14 cellular contexts compared by ENCODE assay signal in the genomic region with DNA sequence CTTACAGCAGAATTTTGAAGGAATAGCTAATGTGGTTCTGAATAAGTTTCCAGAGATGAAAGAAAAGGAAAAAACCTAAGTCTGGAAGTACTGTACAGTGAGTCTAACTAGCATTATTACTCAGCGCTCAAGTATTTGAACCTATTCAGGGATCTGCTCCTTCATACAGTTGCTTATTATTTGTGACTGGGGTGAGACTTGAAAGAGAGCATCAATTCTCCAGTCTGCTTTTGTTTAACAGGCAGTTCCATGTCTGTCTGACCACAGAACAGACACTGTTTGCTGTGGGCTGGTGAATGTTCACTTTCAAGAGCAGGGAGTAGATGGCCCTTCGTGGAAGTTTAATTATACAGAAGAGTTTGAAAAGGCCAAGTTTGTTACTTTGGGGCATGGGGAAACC. TPM values are rescaled to one million over a fixed set of nuclear protein-coding genes. Genes with fewer than 3 reads are reported as not detected.
A peak's percentile ranks its signal among the peaks of the same experiment; 100 is the strongest.
DNase-seq lines count a peak whose midpoint lies in the region; ATAC-seq, FAIRE-seq and TF ChIP-seq lines count a peak whose summit lies in the region.
"Had no signal": no experiment of that assay in that cellular context is flagged by ENCODE, and none has a peak within 500 bp of the region (broad histone marks: within the 10 kb centered on the region; RNA-seq: fewer than 3 reads in every experiment).

No MANE protein-coding gene starts in this region.

- no peak for DNase-seq in CD4-positive, alpha-beta T cell
- DNase-seq in RCC 7860 (ENCODE audit: low spot score) (peak; percentile 76), epidermal melanocyte (ENCODE audit: insufficient read length, low spot score) (peak; percentile 24), non-pigmented ciliary epithelial cell (ENCODE audit: low read depth) (peak; percentile 65), NCI-H774 (lab: John Stamatoyannopoulos, UW) (no peak), HEK293T (ENCODE audit: extremely low spot score) (no peak)
- DNase-seq: activated CD4-positive, alpha-beta T cell treated with anti-CD3 and anti-CD28 coated beads, Interleukin-2, amount 10 ng/mL, durations not matched to agents 7 days and 5 days; aorta; DMS153; NCI-H446 had no signal

- no peaks in the 10 kb centered on the region for H3K9me3 ChIP-seq in CD4-positive, alpha-beta T cell (ENCODE audit: control insufficient read depth, low read length)

- no peak for ATAC-seq in CD4-positive, alpha-beta T cell (ENCODE audit: poor library complexity)
- ATAC-seq in GM21381 (IDR thresholded peaks at IDR 0.05; ENCODE audit: unreplicated experiment), result no peak
- no peak for ATAC-seq in HG02642 (IDR thresholded peaks at IDR 0.05; ENCODE audit: poor library complexity, unreplicated experiment)

- peak overlapping the region; percentile 12 for H3K27ac Mint-ChIP-seq in CD4-positive, alpha-beta T cell
- H3K27ac Mint-ChIP-seq: activated CD4-positive, alpha-beta T cell treated with anti-CD3 and anti-CD28 coated beads, Interleukin-2, amount 10 ng/mL, durations not matched to agents 7 days and 5 days; IgD-negative memory B cell had no signal

- H3K4me1 Mint-ChIP-seq in CD4-positive, alpha-beta T cell (ENCODE audit: low read depth), result peaks cover 88% of the 10 kb centered on the region

- no peaks in the 10 kb centered on the region for H3K9me3 Mint-ChIP-seq in CD4-positive, alpha-beta T cell
- H3K9me3 Mint-ChIP-seq: activated CD4-positive, alpha-beta T cell treated with anti-CD3 and anti-CD28 coated beads, Interleukin-2, amount 10 ng/mL, durations not matched to agents 7 days and 5 days; IgD-negative memory B cell had no signal

- no peak overlapping the region for H3K27ac ChIP-seq in CD4-positive, alpha-beta T cell (ENCODE audit: low read depth, low read length)

- H3K27me3 ChIP-seq in CD4-positive, alpha-beta T cell (ENCODE audit: control insufficient read depth, insufficient read depth, low read length), result no peaks in the 10 kb centered on the region

- peaks cover 14% of the 10 kb centered on the region for H3K36me3 Mint-ChIP-seq in CD4-positive, alpha-beta T cell (ENCODE audit: low read depth)

- POLR2A ChIA-PET in CD4-positive, alpha-beta T cell (lab: Charles Lee), result interaction anchor here (0.9 kb wide), 1 partner anchor 9 kb away, joined by 3 read pairs; a partner anchor contains a TSS
- POLR2A ChIA-PET in HEK293T (lab: Yijun Ruan, JAX), result no interaction called here

- CTCF ChIA-PET in CD4-positive, alpha-beta T cell (lab: Charles Lee), result no interaction called here
- CTCF ChIA-PET in HEK293T (lab: Yijun Ruan, JAX), result no interaction called here

- intact Hi-C loops in CD4-positive, alpha-beta T cell (cut with DNase I, micrococcal nuclease), result loop anchor here in 1 of 2 experiments (10.0 kb wide), 1 partner anchor 696 kb away; a partner anchor contains a TSS

- TF ChIP-seq CTCF in CD4-positive, alpha-beta T cell (IDR thresholded peaks at IDR 0.05), result no peak

- no peak overlapping the region for H3K4me3 Mint-ChIP-seq in CD4-positive, alpha-beta T cell
- H3K4me3 Mint-ChIP-seq: activated CD4-positive, alpha-beta T cell treated with anti-CD3 and anti-CD28 coated beads, Interleukin-2, amount 10 ng/mL, durations not matched to agents 7 days and 5 days; IgD-negative memory B cell had no signal

- no peaks in the 10 kb centered on the region for H3K27me3 Mint-ChIP-seq in CD4-positive, alpha-beta T cell
- H3K27me3 Mint-ChIP-seq: activated CD4-positive, alpha-beta T cell treated with anti-CD3 and anti-CD28 coated beads, Interleukin-2, amount 10 ng/mL, durations not matched to agents 7 days and 5 days; IgD-negative memory B cell had no signal

- FAIRE-seq in RCC 7860 (lab: Jason Lieb, UNC), result peak; percentile 77
- FAIRE-seq: frontal cortex had no signal

TF ChIP-seq in HEK293T, 16 proteins besides CTCF, POLR2A, EP300 and RAD21:
- TF ChIP-seq CTBP1 (IDR thresholded peaks at IDR 0.05; ENCODE audit: borderline replicate concordance) (no peak), ARNT (IDR thresholded peaks at IDR 0.05) (no peak), FOXK2 (IDR thresholded peaks at IDR 0.05) (no peak), SUZ12 (IDR thresholded peaks at IDR 0.05) (no peak), SP1 (IDR thresholded peaks at IDR 0.05) (no peak), NFRKB (IDR thresholded peaks at IDR 0.05) (no peak), HDGF (IDR thresholded peaks at IDR 0.05; ENCODE audit: borderline replicate concordance) (no peak), LEF1 (IDR thresholded peaks at IDR 0.05; ENCODE audit: borderline replicate concordance) (no peak), L3MBTL2 (conservative IDR thresholded peaks at IDR 0.05) (no peak), ELF4 (IDR thresholded peaks at IDR 0.05) (no peak), FOXM1 (IDR thresholded peaks at IDR 0.05; ENCODE audit: borderline replicate concordance) (no peak), FOXA1 (IDR thresholded peaks at IDR 0.05) (no peak), BHLHE40 (IDR thresholded peaks at IDR 0.05; ENCODE audit: borderline replicate concordance) (no peak), ZNF384 (IDR thresholded peaks at IDR 0.05) (no peak), TARDBP (IDR thresholded peaks at IDR 0.05) (no peak)
- TF ChIP-seq, protein P1, sequence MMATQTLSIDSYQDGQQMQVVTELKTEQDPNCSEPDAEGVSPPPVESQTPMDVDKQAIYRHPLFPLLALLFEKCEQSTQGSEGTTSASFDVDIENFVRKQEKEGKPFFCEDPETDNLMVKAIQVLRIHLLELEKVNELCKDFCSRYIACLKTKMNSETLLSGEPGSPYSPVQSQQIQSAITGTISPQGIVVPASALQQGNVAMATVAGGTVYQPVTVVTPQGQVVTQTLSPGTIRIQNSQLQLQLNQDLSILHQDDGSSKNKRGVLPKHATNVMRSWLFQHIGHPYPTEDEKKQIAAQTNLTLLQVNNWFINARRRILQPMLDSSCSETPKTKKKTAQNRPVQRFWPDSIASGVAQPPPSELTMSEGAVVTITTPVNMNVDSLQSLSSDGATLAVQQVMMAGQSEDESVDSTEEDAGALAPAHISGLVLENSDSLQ (IDR thresholded peaks at IDR 0.05), result no peak
TF ChIP-seq in HEK293T: peak in this region for 0.

RNA-seq across cellular contexts. Expression of a gene that starts 9.3 kb away (rescaled TPM):
- 10 to 100 TPM; 28.5 to 30.2 TPM for total RNA-seq in CD4-positive, alpha-beta T cell

Comparison
In these comparisons a context has a peak if more than half of its experiments do, and no peak if none do; other contexts are left out.
1. DNase-seq: peak in RCC 7860 (single experiment), epidermal melanocyte (single experiment) and non-pigmented ciliary epithelial cell (single experiment); none in CD4-positive, alpha-beta T cell (0 of 10), NCI-H774 (single experiment) and HEK293T (single experiment).